Comparison of ENCODE assay signal across 13 cellular contexts in the genomic region with DNA sequence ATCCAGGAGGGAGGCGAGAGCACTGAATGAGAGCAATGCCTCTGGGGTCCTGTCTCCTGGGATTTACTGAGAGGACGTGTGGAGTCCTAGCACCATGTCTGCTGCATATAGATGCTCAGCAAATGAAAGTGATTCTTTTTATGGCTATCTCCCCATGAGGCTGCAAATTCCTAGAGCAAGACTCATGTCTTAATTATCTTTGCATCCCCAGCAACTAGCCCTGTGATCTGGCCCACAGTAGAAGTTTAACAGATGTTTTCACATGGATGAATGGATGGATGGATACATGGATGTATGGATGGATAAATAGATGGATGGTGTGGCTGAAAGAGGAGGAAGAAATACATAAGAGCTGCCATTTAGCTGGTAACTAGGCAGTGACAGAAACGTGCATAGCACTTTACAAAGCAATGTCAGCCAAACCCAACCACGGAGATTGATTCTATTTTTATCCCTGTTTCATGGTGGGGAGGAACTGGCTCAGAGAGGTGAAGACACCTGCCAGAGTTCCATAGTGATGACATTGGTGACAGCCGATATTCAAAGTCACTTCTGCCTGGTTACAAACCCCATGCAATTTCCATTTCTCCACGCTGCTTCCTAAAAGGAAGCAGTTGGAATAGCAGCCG. TPM values are rescaled to one million over a fixed set of nuclear protein-coding genes. Genes with fewer than 3 reads are reported as not detected.
A peak's percentile ranks its signal among the peaks of the same experiment; 100 is the strongest.
DNase-seq lines count a peak whose midpoint lies in the region; ATAC-seq, FAIRE-seq and TF ChIP-seq lines count a peak whose summit lies in the region.
"Had no signal": no experiment of that assay in that cellular context is flagged by ENCODE, and none has a peak within 500 bp of the region (broad histone marks: within the 10 kb centered on the region; RNA-seq: fewer than 3 reads in every experiment).

No MANE protein-coding gene starts in this region.

- no peak for TF ChIP-seq CTCF in KMS-11 (conservative IDR thresholded peaks at IDR 0.05; ENCODE audit: low read depth, low read length)
- no peak for TF ChIP-seq CTCF in K562 (IDR thresholded peaks at IDR 0.05 in 2 of 3, conservative IDR thresholded peaks at IDR 0.05 in 1 of 3; ENCODE audit: insufficient read depth in 2 of 3, low read depth in 1 of 3, low read length in 3 of 3)

- H2BK120ac ChIP-seq in mesenchymal stem cell (ENCODE audit: low read depth, low read length): no peak overlapping the region

- H3K27ac ChIP-seq in KMS-11 (no peak overlapping the region), K562 (ENCODE audit: extremely low read depth, low read depth, low read length) (no peak overlapping the region), mesenchymal stem cell (ENCODE audit: low read length, poor library complexity, severe bottlenecking) (peak overlapping the region; percentile 81)
- H3K27ac ChIP-seq: RWPE1 had no signal

- no peaks in the 10 kb centered on the region for H3K79me1 ChIP-seq in mesenchymal stem cell (replicated peaks; ENCODE audit: low read length, poor library complexity, severe bottlenecking)

- no peak for ATAC-seq in K562
- no peak for ATAC-seq in left lobe of liver
- ATAC-seq: WTC11 had no signal

- H3K36me3 ChIP-seq in KMS-11 (ENCODE audit: insufficient read depth) (no peaks in the 10 kb centered on the region), K562 (ENCODE audit: control insufficient read depth, insufficient read depth, low read length) (no peaks in the 10 kb centered on the region), mesenchymal stem cell (ENCODE audit: control insufficient read depth in 1 of 2, insufficient read depth in 2 of 2, low read depth in 1 of 2, low read length in 2 of 2) (no peaks in the 10 kb centered on the region)
- H3K36me3 ChIP-seq: HAP-1 had no signal

- 1% methylated on average over 7 of the region's 7 CpGs for WGBS in K562 (ENCODE audit: insufficient coverage, low coverage, missing lambda C conversion rate)
- WGBS in mesenchymal stem cell: 44% methylated on average over 7 of the region's 7 CpGs

- H3K9me3 ChIP-seq in K562 (replicated peaks; ENCODE audit: control insufficient read depth, insufficient read depth, low read depth, low read length) (no peaks in the 10 kb centered on the region), mesenchymal stem cell (ENCODE audit: control insufficient read depth, low read length) (no peaks in the 10 kb centered on the region)
- H3K9me3 ChIP-seq: HAP-1 had no signal

- H3K27me3 ChIP-seq in KMS-11 (ENCODE audit: insufficient read depth, low read depth) (peaks cover 15% of the 10 kb centered on the region; the same call in 1 of the 2 replicates), K562 (ENCODE audit: control insufficient read depth in 2 of 2, insufficient read depth in 2 of 2, low read length in 2 of 2) (peaks cover 8 to 22% of the 10 kb centered on the region in 2 experiments), mesenchymal stem cell (ENCODE audit: control insufficient read depth in 1 of 2, insufficient read depth in 1 of 2, low read length in 2 of 2) (peaks cover 11 to 34% of the 10 kb centered on the region in 2 experiments)

- H2AFZ ChIP-seq in KMS-11 (ENCODE audit: low read depth) (no peak overlapping the region), K562 (ENCODE audit: low read depth, low read length) (no peak overlapping the region), mesenchymal stem cell (ENCODE audit: low read depth, low read length) (no peak overlapping the region)

- in situ Hi-C loops in K562 (cut with MboI): loop anchor here (5.0 kb wide), 2 partner anchors 228 to 287 kb away; no protein-coding TSS in a partner anchor

- H3K4ac ChIP-seq in mesenchymal stem cell (ENCODE audit: low read depth in 1 of 2, low read length in 2 of 2): no peak overlapping the region

- TF ChIP-seq POLR2A in K562 (conservative IDR thresholded peaks at IDR 0.05): no peak

- H4K91ac ChIP-seq in mesenchymal stem cell (ENCODE audit: low read length): no peak overlapping the region

- H3K14ac ChIP-seq in mesenchymal stem cell (ENCODE audit: low read length in 2 of 2): peak overlapping the region in 1 of 2 experiments; percentile 9

- FAIRE-seq in K562 (lab: Jason Lieb, UNC): no peak

- intact Hi-C loops in K562 (cut with micrococcal nuclease): loop anchor here (10.0 kb wide), 1 partner anchor 204 kb away; no protein-coding TSS in a partner anchor

- no peak overlapping the region for H3K23ac ChIP-seq in mesenchymal stem cell (ENCODE audit: low read length in 2 of 2)

- H4K8ac ChIP-seq in mesenchymal stem cell (ENCODE audit: low read length): peak overlapping the region; percentile 50

- no peak for TF ChIP-seq EP300 in K562 (IDR thresholded peaks at IDR 0.05; ENCODE audit: low read length)

- peak overlapping the region; percentile 13; the same call in 1 of the 2 replicates for H3K4me2 ChIP-seq in KMS-11
- H3K4me2 ChIP-seq in K562 (ENCODE audit: insufficient read depth, low read length): no peak overlapping the region
- peak overlapping the region; percentile 58 for H3K4me2 ChIP-seq in mesenchymal stem cell (ENCODE audit: low read length, poor library complexity, severe bottlenecking)

- H3K4me3 ChIP-seq in KMS-11 (IDR thresholded peaks at IDR 0.05; ENCODE audit: insufficient read depth, low read depth, low read length) (no peak overlapping the region), K562 (no peak overlapping the region), mesenchymal stem cell (ENCODE audit: insufficient read depth in 1 of 2, low read depth in 1 of 2, low read length in 2 of 2) (no peak overlapping the region)
- H3K4me3 ChIP-seq: HAP-1 had no signal

- H3K9me1 ChIP-seq in K562 (ENCODE audit: control insufficient read depth, insufficient read depth, low read length): no peaks in the 10 kb centered on the region

- H3K79me2 ChIP-seq in KMS-11 (ENCODE audit: insufficient read depth, low read depth) (no peaks in the 10 kb centered on the region), K562 (ENCODE audit: control insufficient read depth, insufficient read depth, low read length) (no peaks in the 10 kb centered on the region)

- no peak for TF ChIP-seq RAD21 in K562 (CRISPR knock-in tag; conservative IDR thresholded peaks at IDR 0.05 in 1 of 2, IDR thresholded peaks at IDR 0.05 in 1 of 2)

- peaks cover 13% of the 10 kb centered on the region for H3K4me1 ChIP-seq in KMS-11 (ENCODE audit: low read depth, poor library complexity, severe bottlenecking)
- peaks cover 3 to 4% of the 10 kb centered on the region in 2 experiments; a peak in 2 of 5 replicates for H3K4me1 ChIP-seq in K562 (replicated peaks in 1 of 2; ENCODE audit: control insufficient read depth in 2 of 2, insufficient read depth in 2 of 2, low read length in 2 of 2)
- H3K4me1 ChIP-seq in mesenchymal stem cell (ENCODE audit: control insufficient read depth, insufficient read depth, low read depth, low read length): peaks cover 21% of the 10 kb centered on the region
- H3K4me1 ChIP-seq: HAP-1 had no signal

- CTCF ChIA-PET in K562 (lab: Yijun Ruan, JAX; ENCODE audit: low intra/inter-chr PET ratio): interaction anchor here (3.0 kb wide), 1 partner anchor 223 kb away, joined by 20 read pairs; no protein-coding TSS in a partner anchor

- POLR2A ChIA-PET in K562 (lab: Yijun Ruan, JAX): no interaction called here

- H2BK15ac ChIP-seq in mesenchymal stem cell (ENCODE audit: low read depth, poor library complexity, severe bottlenecking): no peak overlapping the region

- no peak overlapping the region for H2BK12ac ChIP-seq in mesenchymal stem cell (ENCODE audit: low read length in 2 of 2)

- peak overlapping the region; percentile 63 for H2BK5ac ChIP-seq in mesenchymal stem cell (ENCODE audit: low read depth, low read length, poor library complexity, severe bottlenecking)

- H3K18ac ChIP-seq in mesenchymal stem cell (ENCODE audit: low read depth in 1 of 2, low read length in 2 of 2): no peak overlapping the region

- no TSS peak for BruUV-seq in K562 (replicated peaks; lab: Mats Ljungman, UMichigan)

- no peak overlapping the region for H2AK5ac ChIP-seq in mesenchymal stem cell (ENCODE audit: low read length, severe bottlenecking)

- DNase-seq in DMS53 (lab: John Stamatoyannopoulos, UW) (peak; percentile 62), K562 (ENCODE audit: extremely low read depth in 1 of 4, low spot score in 3 of 4) (no peak), mesenchymal stem cell (peak; percentile 78), NCI-H128 (lab: John Stamatoyannopoulos, UW; ENCODE audit: unreplicated experiment) (no peak), left lobe of liver (ENCODE audit: low spot score) (no peak), NCI-H82 (lab: John Stamatoyannopoulos, UW) (no peak), GOT3 (lab: John Stamatoyannopoulos, UW) (no peak)
- DNase-seq: stimulated activated CD4-positive, alpha-beta T cell treated with anti-CD3 and anti-CD28 coated beads, Interleukin-15, amount 100 ng/mL, for 24 hours; stimulated activated naive CD4-positive, alpha-beta T cell had no signal

- no peak overlapping the region for H3K9ac ChIP-seq in KMS-11
- no peak overlapping the region for H3K9ac ChIP-seq in K562 (ENCODE audit: insufficient read depth in 1 of 2, low read depth in 2 of 2, low read length in 2 of 2)
- peak overlapping the region; percentile 17 for H3K9ac ChIP-seq in mesenchymal stem cell (ENCODE audit: low read length)

- H4K20me1 ChIP-seq in KMS-11 (ENCODE audit: insufficient read depth) (no peaks in the 10 kb centered on the region), K562 (replicated peaks; ENCODE audit: control insufficient read depth, insufficient read depth, low read length) (no peaks in the 10 kb centered on the region)

TF ChIP-seq in K562, 482 proteins besides CTCF, POLR2A, EP300 and RAD21 (continues in another document):
- TF ChIP-seq CBFA2T3 (IDR thresholded peaks at IDR 0.05): peak; percentile 39
- TF ChIP-seq NFE2 (IDR thresholded peaks at IDR 0.05; ENCODE audit: low read depth): peak; percentile 32; the same call in 1 of the 2 replicates

RNA-seq across cellular contexts. Expression of a gene that starts 32.7 kb away (rescaled TPM):
- total RNA-seq in K562 (2011; cell fraction: chromatin; rRNA removed; ENCODE audit: low replicate concordance): 58.0 and 66.5 TPM in 2 replicates
- total RNA-seq in K562 (2011; cell fraction: nucleolus; rRNA removed): 22.5 and 26.7 TPM in 2 replicates
- 28.2 and 29.6 TPM in 2 replicates for total RNA-seq in K562 (2011; cell fraction: nucleoplasm; rRNA removed)
- total RNA-seq in K562 (2014; rRNA removed) (16.3 and 18.7 TPM in 2 replicates), K562 (2014; rRNA removed; fragmentation: Illumina TruSeq; extraction: Trizol) (18.0 and 18.8 TPM in 2 replicates), K562 (2015; rRNA removed; fragmentation: Illumina TruSeq; extraction: Trizol) (21.9 and 22.3 TPM in 2 replicates), K562 (2021) (25.3 and 26.0 TPM in 2 replicates), left lobe of liver (6.7 TPM)
- polyA plus RNA-seq in K562 (2011; rRNA removed) (11.1 and 12.3 TPM in 2 replicates), K562 (2014; fragmentation: Illumina TruSeq; extraction: Trizol) (20.1 and 22.9 TPM in 2 replicates), K562 (2014; fragmentation: Nextera tagmentation; extraction: Ambion mirVana) (1 to 10 TPM; 2.6 to 5.1 TPM), K562 (2014; rRNA removed) (21.2 and 21.8 TPM in 2 replicates)
- 7.7 and 9.6 TPM in 2 replicates for polyA plus RNA-seq in K562 (2011; cell fraction: cytosol; rRNA removed)
- polyA plus RNA-seq in K562 (2011; cell fraction: nucleus; rRNA removed): 54.9 and 86.0 TPM in 2 replicates
- polyA plus RNA-seq in K562 (2012): 14.2 and 17.0 TPM in 2 replicates
- polyA minus RNA-seq in K562 (2011; rRNA and poly(A)+ RNA removed): 17.6 and 19.0 TPM in 2 replicates
- polyA minus RNA-seq in K562 (2011; cell fraction: cytosol; rRNA and poly(A)+ RNA removed): 8.6 and 10.1 TPM in 2 replicates
- 18.2 and 27.2 TPM in 2 replicates for polyA minus RNA-seq in K562 (2011; cell fraction: nucleus; rRNA and poly(A)+ RNA removed)
- polyA plus RNA-seq in mesenchymal stem cell (2013, experiment 1 of 2): 8.0 TPM
- polyA plus RNA-seq in mesenchymal stem cell (2013, experiment 2 of 2): 7.1 TPM

Comparison
In these comparisons a context has a peak if more than half of its experiments do, and no peak if none do; other contexts are left out.
1. DNase-seq: peak in DMS53 (single experiment) and mesenchymal stem cell (single experiment); none in K562 (0 of 4), NCI-H128 (single experiment), left lobe of liver (single experiment), NCI-H82 (single experiment) and GOT3 (single experiment).